ENCODE assay signal across 23 cellular contexts in the genomic region with DNA sequence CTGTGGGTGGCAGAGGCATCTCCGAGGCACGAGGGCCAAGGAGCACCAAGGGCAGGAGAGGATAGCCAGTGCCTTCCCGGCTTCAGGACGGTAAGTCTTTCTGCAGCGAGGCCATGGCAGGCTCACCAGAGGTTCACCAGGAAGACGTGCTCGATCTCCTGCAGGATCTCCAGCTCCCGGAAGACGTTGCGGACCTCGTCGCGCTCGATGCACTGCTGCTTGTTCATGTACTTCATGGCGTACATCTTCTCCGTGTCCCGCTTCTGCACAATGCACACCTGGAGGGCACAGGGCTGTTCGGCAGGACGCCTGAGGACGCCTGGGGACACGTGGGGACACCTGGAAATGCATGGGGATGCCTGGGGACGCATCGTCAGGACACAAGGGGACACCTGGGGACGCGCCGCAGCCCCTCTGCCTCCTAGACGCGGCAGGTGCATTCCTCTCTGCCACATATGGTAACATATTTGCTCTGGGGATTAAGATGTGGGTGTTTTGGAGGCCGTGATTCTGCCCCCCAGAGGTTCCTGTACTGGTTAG. TPM values are rescaled to one million over a fixed set of nuclear protein-coding genes. Genes with fewer than 3 reads are reported as not detected.
DNase-seq lines count a peak whose midpoint lies in the region; ATAC-seq and TF ChIP-seq lines count a peak whose summit lies in the region.
"Had no signal": no experiment of that assay in that cellular context is flagged by ENCODE, and none has a peak within 500 bp of the region (broad histone marks: within the 10 kb centered on the region; RNA-seq: fewer than 3 reads in every experiment).

No MANE protein-coding gene starts in this region.

- no peak for TF ChIP-seq CTCF in osteoblast (IDR thresholded peaks at IDR 0.05; ENCODE audit: extremely low read depth, low read depth, low read length)

- no peak for ATAC-seq in right cardiac atrium
- ATAC-seq in left cardiac atrium: no peak
- ATAC-seq: A549; CD8-positive, alpha-beta T cell; GM12878; GM23338; HCT116 had no signal

- no peaks in the 10 kb centered on the region for H3K27me3 ChIP-seq in right cardiac atrium (ENCODE audit: control insufficient read depth, insufficient read depth)
- no peaks in the 10 kb centered on the region for H3K27me3 ChIP-seq in osteoblast (ENCODE audit: insufficient read depth, low read length)
- H3K27me3 ChIP-seq: BE2C had no signal

- H4K20me1 ChIP-seq in osteoblast (ENCODE audit: insufficient read depth, low read length): no peaks in the 10 kb centered on the region

- POLR2A ChIA-PET in HEK293T (lab: Yijun Ruan, JAX): no interaction called here

- no peaks in the 10 kb centered on the region for H3K36me3 ChIP-seq in osteoblast (ENCODE audit: insufficient read depth, low read length)
- H3K36me3 ChIP-seq: BE2C had no signal

- no peaks in the 10 kb centered on the region for H3K79me2 ChIP-seq in osteoblast (ENCODE audit: insufficient read depth, low read length)

- H2AFZ ChIP-seq in osteoblast (ENCODE audit: low read length): no peak overlapping the region
- H2AFZ ChIP-seq: GM23338 had no signal

- CTCF ChIA-PET in HEK293T (lab: Yijun Ruan, JAX): no interaction called here

- no peaks in the 10 kb centered on the region for H3K9me3 ChIP-seq in right cardiac atrium (ENCODE audit: control insufficient read depth, low read length)
- no peaks in the 10 kb centered on the region for H3K9me3 ChIP-seq in osteoblast (ENCODE audit: low read depth, low read length)
- H3K9me3 ChIP-seq: A549, BE2C, Caco-2 had no signal

- intact Hi-C loops in right cardiac atrium (cut with DNase I): loop anchor here in 2 of 4 donors (2.0 to 5.0 kb wide), 2 partner anchors 121 to 224 kb away; no protein-coding TSS in a partner anchor
- intact Hi-C loops in left cardiac atrium (cut with DNase I): loop anchor here in 1 of 2 donors (10.0 kb wide), 1 partner anchor 217 kb away; no protein-coding TSS in a partner anchor

- peaks cover 0 to 10% (median 3%) of the 10 kb centered on the region in 3 donors for H3K27me3 Mint-ChIP-seq in immature natural killer cell (ENCODE audit: low read depth in 3 of 3)
- H3K27me3 Mint-ChIP-seq: CD4-positive, CD25-positive, alpha-beta regulatory T cell had no signal

- H3K4me3 Mint-ChIP-seq in immature natural killer cell: no peak overlapping the region
- H3K4me3 Mint-ChIP-seq: CD4-positive, CD25-positive, alpha-beta regulatory T cell; CD8-positive, alpha-beta T cell; GM23338; H9; HFFc6 had no signal

- DNase-seq in right cardiac atrium (peak in 2 of 3 donors; percentile 9 to 44), left cardiac atrium (no peak), immature natural killer cell (no peak), osteoblast (ENCODE audit: insufficient read length, low spot score, missing footprints) (peak; percentile 75), NCI-H526 treated with DMSO at 0.1 percent for 48 hours (lab: John Stamatoyannopoulos, UW) (no peak), HEK293T (ENCODE audit: extremely low spot score) (no peak)
- DNase-seq: 8988T; ACHN; AML-193; BE2C; Caco-2; CD4-positive, CD25-positive, alpha-beta regulatory T cell; CD8-positive, alpha-beta T cell; DMS79; EL; GDM1; H9; HFFc6 had no signal

- H3K4me3 ChIP-seq in right cardiac atrium (ENCODE audit: low read length): no peak overlapping the region
- H3K4me3 ChIP-seq in osteoblast (ENCODE audit: insufficient read depth, low read length): no peak overlapping the region
- H3K4me3 ChIP-seq: A549, GM12878, GM23338 had no signal

- H3K4me1 Mint-ChIP-seq in immature natural killer cell: peaks cover 33 to 44% of the 10 kb centered on the region in 2 donors

- H3K36me3 Mint-ChIP-seq in immature natural killer cell: peaks cover 0 to 5% (median 0%) of the 10 kb centered on the region in 3 donors
- H3K36me3 Mint-ChIP-seq: CD4-positive, CD25-positive, alpha-beta regulatory T cell; CD8-positive, alpha-beta T cell had no signal

- H3K4me2 ChIP-seq in osteoblast (ENCODE audit: insufficient read depth, low read length): no peak overlapping the region
- H3K4me2 ChIP-seq: A549, GM23338 had no signal

- WGBS in right cardiac atrium: 90% methylated on average over 29 of the region's 29 CpGs

- no peak overlapping the region for H3K27ac ChIP-seq in right cardiac atrium (ENCODE audit: low read length)
- no peak overlapping the region for H3K27ac ChIP-seq in osteoblast (ENCODE audit: low read depth, low read length)
- H3K27ac ChIP-seq: A549, C4-2B had no signal

- H3K9me3 Mint-ChIP-seq in immature natural killer cell: no peaks in the 10 kb centered on the region
- H3K9me3 Mint-ChIP-seq: CD4-positive, CD25-positive, alpha-beta regulatory T cell; CD8-positive, alpha-beta T cell; GM23338; H9; HFFc6 had no signal

- H3K27ac Mint-ChIP-seq in immature natural killer cell: peak overlapping the region in 4 of 6 donors; percentile 35 to 88 (median 68)
- H3K27ac Mint-ChIP-seq: CD8-positive, alpha-beta T cell; GM23338; HFFc6 had no signal

- no peaks in the 10 kb centered on the region for H3K4me1 ChIP-seq in right cardiac atrium (ENCODE audit: control insufficient read depth, insufficient read depth, low read length)
- no peaks in the 10 kb centered on the region for H3K4me1 ChIP-seq in osteoblast (ENCODE audit: insufficient read depth, low read length)
- H3K4me1 ChIP-seq: BE2C, Caco-2 had no signal

TF ChIP-seq in HEK293T, 16 proteins besides CTCF, POLR2A, EP300 and RAD21:
- TF ChIP-seq CTBP1 (IDR thresholded peaks at IDR 0.05; ENCODE audit: borderline replicate concordance) (no peak), BHLHE40 (IDR thresholded peaks at IDR 0.05; ENCODE audit: borderline replicate concordance) (no peak), FOXA1 (IDR thresholded peaks at IDR 0.05) (no peak), PKNOX1 (IDR thresholded peaks at IDR 0.05) (no peak), ARNT (IDR thresholded peaks at IDR 0.05) (no peak), HDGF (IDR thresholded peaks at IDR 0.05; ENCODE audit: borderline replicate concordance) (no peak), L3MBTL2 (conservative IDR thresholded peaks at IDR 0.05) (no peak), LEF1 (IDR thresholded peaks at IDR 0.05; ENCODE audit: borderline replicate concordance) (no peak)

RNA-seq across cellular contexts. Expression of gene DPYSL4, which starts 41.2 kb away (rescaled TPM):
- total RNA-seq in right cardiac atrium: 10 to 100 TPM in 1 of 4 donors, 1 to 10 TPM in 3; 1.9 to 13.8 (median 5.6) TPM
- polyA plus RNA-seq in right cardiac atrium: 11.0 TPM
- total RNA-seq in left cardiac atrium: 1 to 10 TPM; 1.4 to 9.9 TPM
- not detected for polyA plus RNA-seq in immature natural killer cell
- total RNA-seq in osteoblast: 0.72 and 2.4 TPM in 2 replicates
- total RNA-seq: Caco-2 had no signal

Comparison
In these comparisons a context has a peak if more than half of its experiments do, and no peak if none do; other contexts are left out.
1. DNase-seq: peak in right cardiac atrium (2 of 3) and osteoblast (single experiment); none in left cardiac atrium (single experiment), immature natural killer cell (0 of 3), NCI-H526 treated with DMSO at 0.1 percent for 48 hours (single experiment) and HEK293T (single experiment).